Comparison of ENCODE assay signal across 9 cellular contexts in genomic region chr1:109986054-109986444, GRCh38. TPM values are rescaled to one million over a fixed set of nuclear protein-coding genes. Genes with fewer than 3 reads are reported as not detected.
DNase-seq lines count a peak whose midpoint lies in the region; ATAC-seq and TF ChIP-seq lines count a peak whose summit lies in the region.
"Had no signal": no experiment of that assay in that cellular context is flagged by ENCODE, and none has a peak within 500 bp of the region (broad histone marks: within the 10 kb centered on the region; RNA-seq: fewer than 3 reads in every experiment).

No MANE protein-coding gene starts in this region.

- H3K4me3 Mint-ChIP-seq in activated naive CD4-positive, alpha-beta T cell treated with anti-CD3 and anti-CD28 coated beads for 36 hours = peak overlapping the region; percentile 97

- H3K36me3 ChIP-seq in lung (ENCODE audit: control insufficient read depth in 2 of 2, insufficient read depth in 2 of 2, low read length in 2 of 2) (peaks cover 0 to 3% of the 10 kb centered on the region in 2 donors), transverse colon (no peaks in the 10 kb centered on the region)

- H3K27ac ChIP-seq in lung (ENCODE audit: low read depth in 1 of 2, low read length in 1 of 2) (no peak overlapping the region), transverse colon (peak overlapping the region in 3 of 4 donors; percentile 93 to 96 (median 95))

- H3K9me3 ChIP-seq in lung (ENCODE audit: control insufficient read depth in 2 of 2, insufficient read depth in 1 of 2, low read length in 1 of 2) (no peaks in the 10 kb centered on the region), transverse colon (no peaks in the 10 kb centered on the region)

- TF ChIP-seq EP300 in transverse colon (IDR thresholded peaks at IDR 0.05; ENCODE audit: low read depth) = no peak

- H3K36me3 Mint-ChIP-seq in activated naive CD4-positive, alpha-beta T cell treated with anti-CD3 and anti-CD28 coated beads for 36 hours (ENCODE audit: low read depth) = peaks cover 6% of the 10 kb centered on the region

- DNase-seq in activated naive CD4-positive, alpha-beta T cell treated with anti-CD3 and anti-CD28 coated beads for 36 hours = no peak
- no peak for DNase-seq in activated naive CD4-positive, alpha-beta T cell (lab: John Stamatoyannopoulos, UW)
- no peak for DNase-seq in astrocyte of the spinal cord (ENCODE audit: low read depth, low spot score)
- no peak for DNase-seq in lung (ENCODE audit: low spot score)
- no peak for DNase-seq in transverse colon
- no peak for DNase-seq in NCI-H1105 treated with DMSO at 0.1 percent for 48 hours (lab: John Stamatoyannopoulos, UW)
- no peak for DNase-seq in SHP77 (lab: John Stamatoyannopoulos, UW)
- DNase-seq: activated CD4-positive, alpha-beta T cell treated with anti-CD3 and anti-CD28 coated beads for 4 hours had no signal

- no peaks in the 10 kb centered on the region for H3K27me3 ChIP-seq in lung (ENCODE audit: control insufficient read depth, insufficient read depth)
- no peaks in the 10 kb centered on the region for H3K27me3 ChIP-seq in transverse colon

- no peaks in the 10 kb centered on the region for H3K9me3 Mint-ChIP-seq in activated naive CD4-positive, alpha-beta T cell treated with anti-CD3 and anti-CD28 coated beads for 36 hours

- H3K4me3 ChIP-seq in astrocyte of the spinal cord (ENCODE audit: low read depth, low read length) = peak overlapping the region; percentile 83
- peak overlapping the region; percentile 82 for H3K4me3 ChIP-seq in lung
- H3K4me3 ChIP-seq in transverse colon = peak overlapping the region in 2 of 4 donors; percentile 69 to 86

- WGBS in lung, 2 donors = 81% methylated on average over 3 of the region's 3 CpGs
- WGBS in transverse colon (ENCODE audit: low coverage in 1 of 2), 2 donors = 89 to 91% methylated on average over 3 of the region's 3 CpGs

- H3K4me1 Mint-ChIP-seq in activated naive CD4-positive, alpha-beta T cell treated with anti-CD3 and anti-CD28 coated beads for 36 hours (ENCODE audit: low read depth) = peaks cover 33% of the 10 kb centered on the region

- ATAC-seq in lung (ENCODE audit: insufficient read depth, low FRiP score) (no peak), HG03457 (IDR thresholded peaks at IDR 0.05; ENCODE audit: unreplicated experiment) (no peak)

- no peaks in the 10 kb centered on the region for H3K27me3 Mint-ChIP-seq in activated naive CD4-positive, alpha-beta T cell treated with anti-CD3 and anti-CD28 coated beads for 36 hours (ENCODE audit: low read depth)

- intact Hi-C loops in activated naive CD4-positive, alpha-beta T cell treated with anti-CD3 and anti-CD28 coated beads for 36 hours (cut with micrococcal nuclease) = loop anchor here (10.0 kb wide), 1 partner anchor 561 kb away; the partner anchor contains the start of gene PSMA5
- intact Hi-C loops in transverse colon (cut with DNase I; ENCODE audit: low total_unique reads) = loop anchor here (10.0 kb wide), 2 partner anchors 61 to 331 kb away; partner anchors contain the start of gene GSTM4

- H3K4me1 ChIP-seq in lung (ENCODE audit: control insufficient read depth in 2 of 2, insufficient read depth in 2 of 2, low read length in 2 of 2) = peaks cover 0 to 36% of the 10 kb centered on the region in 2 donors
- H3K4me1 ChIP-seq in transverse colon = peaks cover 19 to 54% (median 38%) of the 10 kb centered on the region in 4 donors

- CTCF ChIA-PET in activated naive CD4-positive, alpha-beta T cell treated with anti-CD3 and anti-CD28 coated beads for 36 hours (lab: Charles Lee) = interaction anchor here (0.9 to 15.9 kb wide), 6 partner anchors 8 to 437 kb away, joined by 3 to 622 read pairs (median 14); partner anchors contain the start of gene GNAI3

- no peak for TF ChIP-seq POLR2A in transverse colon (IDR thresholded peaks at IDR 0.05)

- in situ Hi-C loops in astrocyte of the spinal cord (cut with HindIII; ENCODE audit: low sequenced_read_pairs) (no loop called here), transverse colon (cut with MboI; ENCODE audit: low pct_ligation_motif_present in 1 of 4, low pct_unique_long_range_greater_than_20kb in 1 of 4, low sequenced_read_pairs in 3 of 4) (loop anchor here (5.0 to 25.0 kb wide), 6 partner anchors 209 to 449 kb away; partner anchors contain the start of genes GNAI3 (in 4 of the 4), GSTM4 (in 3 of the 4), GPR61 (in 1 of the 4) and GSTM2 (in 1 of the 4))

- TF ChIP-seq CTCF in astrocyte of the spinal cord (IDR thresholded peaks at IDR 0.05; ENCODE audit: low read depth, low read length) = no peak
- TF ChIP-seq CTCF in lung (IDR thresholded peaks at IDR 0.05; ENCODE audit: control extremely low read depth, extremely low read depth) = no peak
- no peak for TF ChIP-seq CTCF in transverse colon (IDR thresholded peaks at IDR 0.05)

- H3K27ac Mint-ChIP-seq in activated naive CD4-positive, alpha-beta T cell treated with anti-CD3 and anti-CD28 coated beads for 36 hours = no peak overlapping the region

RNA-seq across cellular contexts. Expression of gene AHCYL1, which starts 1.5 kb away (rescaled TPM):
- total RNA-seq in activated naive CD4-positive, alpha-beta T cell treated with anti-CD3 and anti-CD28 coated beads for 36 hours = 10 to 100 TPM; 70.0 to 75.1 TPM
- 10 to 100 TPM; 65.8 to 77.7 TPM for total RNA-seq in lung
- 10 to 100 TPM; 44.4 to 46.8 TPM for polyA plus RNA-seq in lung
- total RNA-seq in transverse colon = 10 to 100 TPM; 31.8 to 71.5 (median 51.3) TPM

RNA-seq across cellular contexts. Expression of gene STRIP1, which starts 48.4 kb away (rescaled TPM):
- 10 to 100 TPM; 20.7 to 22.8 TPM for total RNA-seq in activated naive CD4-positive, alpha-beta T cell treated with anti-CD3 and anti-CD28 coated beads for 36 hours
- total RNA-seq in lung (10 to 100 TPM; 36.1 to 68.2 TPM), transverse colon (10 to 100 TPM; 32.6 to 72.2 (median 58.7) TPM)
- 10 to 100 TPM; 11.7 to 20.8 TPM for polyA plus RNA-seq in lung

Comparison
In these comparisons a context has a peak if more than half of its experiments do, and no peak if none do; other contexts are left out.
1. H3K27ac ChIP-seq: peak in transverse colon (3 of 4); none in lung (0 of 2).